23 cellular contexts compared by ENCODE assay signal in genomic region chr10:119153041-119153440, GRCh38. TPM values are rescaled to one million over a fixed set of nuclear protein-coding genes. Genes with fewer than 3 reads are reported as not detected.
DNase-seq lines count a peak whose midpoint lies in the region; ATAC-seq and TF ChIP-seq lines count a peak whose summit lies in the region.
"Had no signal": no experiment of that assay in that cellular context is flagged by ENCODE, and none has a peak within 500 bp of the region (broad histone marks: within the 10 kb centered on the region; RNA-seq: fewer than 3 reads in every experiment).

No MANE protein-coding gene starts in this region.

- TF ChIP-seq POLR2A in sigmoid colon (IDR thresholded peaks at IDR 0.05): no peak

- WGBS in sigmoid colon, 2 donors: 93 to 97% methylated on average over 5 of the region's 5 CpGs

- H3K9me3 ChIP-seq in Karpas-422 (ENCODE audit: low read length) (no peaks in the 10 kb centered on the region), sigmoid colon (no peaks in the 10 kb centered on the region)
- H3K9me3 ChIP-seq: A549; BE2C; BLaER1 treated with 17β-estradiol and CSF1 and Interleukin-3, amounts not matched to agents 10 nM and 100 nM; HAP-1 had no signal

- no peaks in the 10 kb centered on the region for H3K27me3 ChIP-seq in Karpas-422 (ENCODE audit: low read length)
- no peaks in the 10 kb centered on the region for H3K27me3 ChIP-seq in sigmoid colon
- H3K27me3 ChIP-seq: BE2C; BLaER1 treated with 17β-estradiol and CSF1 and Interleukin-3, amounts not matched to agents 10 nM and 100 nM had no signal

- peak; percentile 13 for DNase-seq in activated effector memory CD4-positive, alpha-beta T cell treated with anti-CD3 and anti-CD28 coated beads, Interleukin-2, amount 50 U/mL, for 16 hours
- DNase-seq in activated effector memory CD4-positive, alpha-beta T cell treated with Interleukin-2 at 50 U/mL for 16 hours: no peak
- no peak for DNase-seq in Karpas-422
- peak; percentile 8 for DNase-seq in mesenteric fat pad (ENCODE audit: low spot score)
- DNase-seq in sigmoid colon: peak; percentile 29
- DNase-seq: 8988T; ACHN; AML-193; BE2C; CD4-positive, alpha-beta T cell; CD8-positive, alpha-beta memory T cell; DMS 273 treated with DMSO at 0.1 percent for 48 hours; DMS79; EL; GDM1; GOT3; HFFc6 had no signal

- no peak for TF ChIP-seq EP300 in sigmoid colon (IDR thresholded peaks at IDR 0.05)

- H3K4me1 ChIP-seq in Karpas-422 (ENCODE audit: low read length) (peaks cover 52% of the 10 kb centered on the region), sigmoid colon (no peaks in the 10 kb centered on the region)
- H3K4me1 ChIP-seq: A549, BE2C, HAP-1 had no signal

- intact Hi-C loops in sigmoid colon (cut with DNase I): no loop called here

- H3K4me2 ChIP-seq in Karpas-422 (ENCODE audit: low read depth, low read length, poor library complexity, severe bottlenecking): peak overlapping the region; percentile 67
- H3K4me2 ChIP-seq: A549; BLaER1 treated with 17β-estradiol and CSF1 and Interleukin-3, amounts not matched to agents 10 nM and 100 nM had no signal

- H3K9me2 ChIP-seq in Karpas-422 (replicated peaks; ENCODE audit: insufficient read depth, low read length): no peaks in the 10 kb centered on the region

- TF ChIP-seq CTCF in sigmoid colon (IDR thresholded peaks at IDR 0.05): no peak

- no peak overlapping the region for H2AFZ ChIP-seq in Karpas-422 (ENCODE audit: low read length)

- no peaks in the 10 kb centered on the region for H4K20me1 ChIP-seq in Karpas-422 (ENCODE audit: insufficient read depth, low read depth, low read length)
- H4K20me1 ChIP-seq: BLaER1 treated with 17β-estradiol and CSF1 and Interleukin-3, amounts not matched to agents 10 nM and 100 nM had no signal

- ATAC-seq in HG03097 (IDR thresholded peaks at IDR 0.05; ENCODE audit: low FRiP score, unreplicated experiment): no peak
- no peak for ATAC-seq in HG02885 (IDR thresholded peaks at IDR 0.05; ENCODE audit: poor library complexity, unreplicated experiment)
- ATAC-seq: A549, GM12878 had no signal

- peak overlapping the region; percentile 35 for H3K4me3 ChIP-seq in Karpas-422 (ENCODE audit: low read length)
- H3K4me3 ChIP-seq in sigmoid colon: no peak overlapping the region
- H3K4me3 ChIP-seq: A549; BLaER1 treated with 17β-estradiol and CSF1 and Interleukin-3, amounts not matched to agents 10 nM and 100 nM; GM12878; HAP-1 had no signal

- H3K79me2 ChIP-seq in Karpas-422 (ENCODE audit: low read length): peaks cover 7% of the 10 kb centered on the region

- H3K9ac ChIP-seq in Karpas-422 (ENCODE audit: low read length): peak overlapping the region; percentile 49
- H3K9ac ChIP-seq: BLaER1 treated with 17β-estradiol and CSF1 and Interleukin-3, amounts not matched to agents 10 nM and 100 nM had no signal

- peaks cover 68% of the 10 kb centered on the region for H3K36me3 ChIP-seq in Karpas-422 (ENCODE audit: insufficient read depth, low read length)
- H3K36me3 ChIP-seq in sigmoid colon: peaks cover 27 to 96% (median 48%) of the 10 kb centered on the region in 4 donors

- H3K27ac ChIP-seq in Karpas-422 (ENCODE audit: low read length) (peak overlapping the region; percentile 95), sigmoid colon (no peak overlapping the region)
- H3K27ac ChIP-seq: A549; BLaER1 treated with 17β-estradiol and CSF1 and Interleukin-3, amounts not matched to agents 10 nM and 100 nM had no signal

RNA-seq across cellular contexts. Expression of gene SFXN4, which starts 12.5 kb away (rescaled TPM):
- 43.7 and 48.2 TPM in 2 replicates for total RNA-seq in Karpas-422 (2014; rRNA removed; shearing (Covaris generic); ENCODE audit: low replicate concordance)
- total RNA-seq in mesenteric fat pad (18.5 TPM), sigmoid colon (10 to 100 TPM; 16.8 to 26.5 (median 19.6) TPM)
- polyA plus RNA-seq in sigmoid colon: 10 to 100 TPM; 14.8 to 48.3 (median 22.2) TPM

RNA-seq across cellular contexts. Expression of gene PRDX3, which starts 25.6 kb away (rescaled TPM):
- total RNA-seq in Karpas-422 (2014; rRNA removed; shearing (Covaris generic); ENCODE audit: low replicate concordance): 88.4 and 293 TPM in 2 replicates
- total RNA-seq in mesenteric fat pad (141 TPM), sigmoid colon (100 to 1,000 TPM; 155 to 247 (median 169) TPM)
- polyA plus RNA-seq in sigmoid colon: 100 to 1,000 TPM; 133 to 267 (median 172) TPM

RNA-seq across cellular contexts. Expression of gene DENND10, which starts 49.1 kb away (rescaled TPM):
- 35.2 and 57.2 TPM in 2 replicates for total RNA-seq in Karpas-422 (2014; rRNA removed; shearing (Covaris generic); ENCODE audit: low replicate concordance)
- total RNA-seq in mesenteric fat pad (49.4 TPM), sigmoid colon (10 to 100 TPM; 35.0 to 51.3 (median 39.3) TPM)
- 10 to 100 TPM; 25.8 to 44.6 (median 43.2) TPM for polyA plus RNA-seq in sigmoid colon

RNA-seq across cellular contexts. Expression of gene GRK5, which starts 54.3 kb away (rescaled TPM):
- total RNA-seq in Karpas-422 (2014; rRNA removed; shearing (Covaris generic); ENCODE audit: low replicate concordance): 4.5 and 5.0 TPM in 2 replicates
- total RNA-seq in mesenteric fat pad (20.2 TPM), sigmoid colon (10 to 100 TPM; 19.8 to 32.4 (median 22.2) TPM)
- polyA plus RNA-seq in sigmoid colon: 10 to 100 TPM in 2 of 3 donors, 1 to 10 TPM in 1; 7.9 to 19.2 (median 15.5) TPM

Comparison
In these comparisons a context has a peak if more than half of its experiments do, and no peak if none do; other contexts are left out.
1. DNase-seq: peak in activated effector memory CD4-positive, alpha-beta T cell treated with anti-CD3 and anti-CD28 coated beads, Interleukin-2, amount 50 U/mL, for 16 hours (single experiment), mesenteric fat pad (single experiment) and sigmoid colon (single experiment); none in activated effector memory CD4-positive, alpha-beta T cell treated with Interleukin-2 at 50 U/mL for 16 hours (single experiment) and Karpas-422 (single experiment).